Comparison of ENCODE assay signal across 8 cellular contexts in genomic region chr10:15369642-15370211, GRCh38. TPM values are rescaled to one million over a fixed set of nuclear protein-coding genes. Genes with fewer than 3 reads are reported as not detected.
DNase-seq lines count a peak whose midpoint lies in the region; ATAC-seq lines count a peak whose summit lies in the region.

No MANE protein-coding gene starts in this region.

- POLR2A ChIA-PET in activated CD8-positive, alpha-beta T cell treated with anti-CD3 and anti-CD28 coated beads, Interleukin-2, amount 10 ng/mL, durations not matched to agents 7 days and 5 days (lab: Charles Lee) = interaction anchor here (0.6 kb wide), 1 partner anchor 966 kb away, joined by 3 read pairs; no protein-coding TSS in a partner anchor

- CTCF ChIA-PET in activated CD8-positive, alpha-beta T cell treated with anti-CD3 and anti-CD28 coated beads, Interleukin-2, amount 10 ng/mL, durations not matched to agents 7 days and 5 days (lab: Charles Lee) = interaction anchor here (1.4 kb wide), 1 partner anchor 8 kb away, joined by 3 read pairs; no protein-coding TSS in a partner anchor

- intact Hi-C loops in Right ventricle myocardium superior (cut with DNase I) = loop anchor here (5.0 kb wide), 1 partner anchor 157 kb away; no protein-coding TSS in a partner anchor

- DNase-seq in NCI-H1092 treated with DMSO at 0.1 percent for 48 hours (lab: John Stamatoyannopoulos, UW) = peak; percentile 39
- no peak for DNase-seq in NCI-H1092 (lab: John Stamatoyannopoulos, UW)
- DNase-seq in activated CD8-positive, alpha-beta T cell treated with anti-CD3 and anti-CD28 coated beads, Interleukin-2, amount 10 ng/mL, durations not matched to agents 7 days and 5 days = no peak
- no peak for DNase-seq in Right ventricle myocardium superior
- DNase-seq in pons (ENCODE audit: low spot score) = peak; percentile 48
- no peak for DNase-seq in SKM-1 (lab: John Stamatoyannopoulos, UW; ENCODE audit: unreplicated experiment)
- DNase-seq in NCI-H187 (lab: John Stamatoyannopoulos, UW) = no peak
- no peak for DNase-seq in middle frontal gyrus (ENCODE audit: extremely low spot score, low spot score)

- H3K36me3 Mint-ChIP-seq in activated CD8-positive, alpha-beta T cell treated with anti-CD3 and anti-CD28 coated beads, Interleukin-2, amount 10 ng/mL, durations not matched to agents 7 days and 5 days (ENCODE audit: low read depth) = no peaks in the 10 kb centered on the region

- peaks cover 3% of the 10 kb centered on the region for H3K4me1 Mint-ChIP-seq in activated CD8-positive, alpha-beta T cell treated with anti-CD3 and anti-CD28 coated beads, Interleukin-2, amount 10 ng/mL, durations not matched to agents 7 days and 5 days (ENCODE audit: low read depth)

- no peak overlapping the region for H3K27ac Mint-ChIP-seq in activated CD8-positive, alpha-beta T cell treated with anti-CD3 and anti-CD28 coated beads, Interleukin-2, amount 10 ng/mL, durations not matched to agents 7 days and 5 days

- H3K9me3 Mint-ChIP-seq in activated CD8-positive, alpha-beta T cell treated with anti-CD3 and anti-CD28 coated beads, Interleukin-2, amount 10 ng/mL, durations not matched to agents 7 days and 5 days (ENCODE audit: insufficient read depth) = no peaks in the 10 kb centered on the region

- ATAC-seq in activated CD8-positive, alpha-beta T cell treated with anti-CD3 and anti-CD28 coated beads, Interleukin-2, amount 10 ng/mL, durations not matched to agents 7 days and 5 days = no peak
- peak; percentile 13 for ATAC-seq in Right ventricle myocardium superior (ENCODE audit: poor library complexity)

- peak overlapping the region; percentile 57 for H3K4me3 Mint-ChIP-seq in activated CD8-positive, alpha-beta T cell treated with anti-CD3 and anti-CD28 coated beads, Interleukin-2, amount 10 ng/mL, durations not matched to agents 7 days and 5 days

- H3K27me3 Mint-ChIP-seq in activated CD8-positive, alpha-beta T cell treated with anti-CD3 and anti-CD28 coated beads, Interleukin-2, amount 10 ng/mL, durations not matched to agents 7 days and 5 days (ENCODE audit: low read depth) = peaks cover 66% of the 10 kb centered on the region

RNA-seq across cellular contexts. Expression of gene FAM171A1, which starts 1.4 kb away (rescaled TPM):
- total RNA-seq in activated CD8-positive, alpha-beta T cell treated with anti-CD3 and anti-CD28 coated beads, Interleukin-2, amount 10 ng/mL, durations not matched to agents 7 days and 5 days = 1 to 10 TPM; 4.0 TPM
- 10.3 TPM for total RNA-seq in Right ventricle myocardium superior

Comparison
In these comparisons a context has a peak if more than half of its experiments do, and no peak if none do; other contexts are left out.
1. DNase-seq: peak in NCI-H1092 treated with DMSO at 0.1 percent for 48 hours (single experiment) and pons (single experiment); none in NCI-H1092 (single experiment), activated CD8-positive, alpha-beta T cell treated with anti-CD3 and anti-CD28 coated beads, Interleukin-2, amount 10 ng/mL, durations not matched to agents 7 days and 5 days (single experiment), Right ventricle myocardium superior (single experiment), SKM-1 (single experiment), NCI-H187 (0 of 2) and middle frontal gyrus (single experiment).